In the genomic region with DNA sequence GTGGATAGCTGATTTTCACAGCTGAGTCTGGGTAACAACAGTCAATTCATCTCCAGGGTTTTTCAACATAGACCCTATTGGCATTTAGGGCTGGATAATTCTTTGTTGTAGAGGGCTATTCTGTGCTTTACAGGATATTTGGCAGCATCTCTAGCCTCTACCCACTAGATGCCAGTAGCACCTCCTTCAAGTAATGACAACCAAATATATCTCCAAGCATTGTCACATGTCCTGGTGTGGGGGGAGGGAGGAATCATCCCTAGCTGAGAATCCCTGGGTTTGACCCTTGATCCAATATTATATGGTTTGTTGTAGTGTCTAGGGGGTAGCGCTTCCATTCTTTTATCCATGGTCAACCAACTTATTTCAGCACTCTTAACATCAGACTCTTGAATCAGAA, we compare ENCODE assay signal across 22 cellular contexts.
DNase-seq lines count a peak whose midpoint lies in the region; ATAC-seq and TF ChIP-seq lines count a peak whose summit lies in the region.
"Had no signal": no experiment of that assay in that cellular context is flagged by ENCODE, and none has a peak within 500 bp of the region (broad histone marks: within the 10 kb centered on the region; RNA-seq: fewer than 3 reads in every experiment).

No MANE protein-coding gene starts in this region.

- H3K9me3 ChIP-seq in A673 (ENCODE audit: low read depth, low read length, poor library complexity, severe bottlenecking) (no peaks in the 10 kb centered on the region), H9 (ENCODE audit: control insufficient read depth, low read depth, low read length) (no peaks in the 10 kb centered on the region), RWPE2 (ENCODE audit: severe bottlenecking) (no peaks in the 10 kb centered on the region), hepatocyte (ENCODE audit: low read depth) (no peaks in the 10 kb centered on the region)
- H3K9me3 ChIP-seq: ovary, right atrium auricular region, upper lobe of right lung had no signal

- H2AK5ac ChIP-seq in H9 (ENCODE audit: insufficient read length, low read length) = no peak overlapping the region

- no peak overlapping the region for H2BK12ac ChIP-seq in H9 (ENCODE audit: insufficient read length, low read depth, low read length)

- ATAC-seq in RWPE2 (ENCODE audit: low read depth) = peak; percentile 41; the same call in 1 of the 3 replicates
- ATAC-seq: activated CD4-positive, CD25-positive, alpha-beta regulatory T cell treated with anti-CD3 and anti-CD28 coated beads, Interleukin-2, amount 50 U/mL, for 24 hours; K562; left cardiac atrium; upper lobe of right lung had no signal

- H3K9me3 Mint-ChIP-seq in H9 = no peaks in the 10 kb centered on the region
- H3K9me3 Mint-ChIP-seq: activated CD4-positive, alpha-beta memory T cell treated with anti-CD3 and anti-CD28 coated beads, Interleukin-2, amount 10 ng/mL, durations not matched to agents 7 days and 5 days had no signal

- H3K4me1 Mint-ChIP-seq in H9 = peaks cover 49 to 59% of the 10 kb centered on the region in 2 experiments
- H3K4me1 Mint-ChIP-seq: activated CD4-positive, alpha-beta memory T cell treated with anti-CD3 and anti-CD28 coated beads, Interleukin-2, amount 10 ng/mL, durations not matched to agents 7 days and 5 days; CD4-positive, CD25-positive, alpha-beta regulatory T cell; naive B cell had no signal

- no peak overlapping the region for H3K14ac ChIP-seq in H9 (ENCODE audit: insufficient read depth, low read length)

- H3K56ac ChIP-seq in H9 (ENCODE audit: insufficient read length, low read depth, low read length) = no peak overlapping the region

- H3K27ac ChIP-seq in A673 (ENCODE audit: low read depth, low read length, poor library complexity, severe bottlenecking) (no peak overlapping the region), H9 (ENCODE audit: insufficient read length, low read depth, low read length) (no peak overlapping the region), RWPE2 (ENCODE audit: poor library complexity, severe bottlenecking) (no peak overlapping the region), hepatocyte (peak overlapping the region; percentile 11)
- H3K27ac ChIP-seq: ovary, right atrium auricular region, upper lobe of right lung had no signal

- H3K4me3 Mint-ChIP-seq in H9 = no peak overlapping the region
- H3K4me3 Mint-ChIP-seq: activated CD4-positive, alpha-beta memory T cell treated with anti-CD3 and anti-CD28 coated beads, Interleukin-2, amount 10 ng/mL, durations not matched to agents 7 days and 5 days; CD4-positive, CD25-positive, alpha-beta regulatory T cell; naive B cell had no signal

- H3K4ac ChIP-seq in H9 (ENCODE audit: low read depth, low read length) = no peak overlapping the region

- H3K79me2 ChIP-seq in H9 (ENCODE audit: insufficient read depth, low read length) (no peaks in the 10 kb centered on the region), hepatocyte (no peaks in the 10 kb centered on the region)

- H2BK120ac ChIP-seq in H9 (ENCODE audit: low read depth, low read length, poor library complexity, severe bottlenecking) = no peak overlapping the region

- H2BK5ac ChIP-seq in H9 (ENCODE audit: insufficient read length, low read length) = no peak overlapping the region

- no peak overlapping the region for H3K23ac ChIP-seq in H9 (ENCODE audit: insufficient read length, low read depth, low read length)

- CTCF ChIA-PET in A673 (lab: Charles Lee) = no interaction called here

- H3K27me3 ChIP-seq in A673 (replicated peaks; ENCODE audit: insufficient read depth, low read depth, low read length, poor library complexity) (no peaks in the 10 kb centered on the region), H9 (ENCODE audit: insufficient read depth, low read length) (no peaks in the 10 kb centered on the region), RWPE2 (ENCODE audit: insufficient read depth, poor library complexity, severe bottlenecking) (no peaks in the 10 kb centered on the region), hepatocyte (no peaks in the 10 kb centered on the region)
- H3K27me3 ChIP-seq: ovary, right atrium auricular region, upper lobe of right lung had no signal

- H3K27ac Mint-ChIP-seq in H9 = peak overlapping the region; percentile 2 to 60 (median 51); a peak in 4 of 7 replicates
- H3K27ac Mint-ChIP-seq: activated CD4-positive, alpha-beta memory T cell treated with anti-CD3 and anti-CD28 coated beads, Interleukin-2, amount 10 ng/mL, durations not matched to agents 7 days and 5 days; CD4-positive, CD25-positive, alpha-beta regulatory T cell; naive B cell had no signal

- H3K4me3 ChIP-seq in A673 (ENCODE audit: low read depth, low read length, poor library complexity, severe bottlenecking) (no peak overlapping the region), RWPE2 (ENCODE audit: severe bottlenecking) (no peak overlapping the region), hepatocyte (no peak overlapping the region)
- H3K4me3 ChIP-seq: K562, ovary, right atrium auricular region, upper lobe of right lung had no signal

- H3K27me3 Mint-ChIP-seq in H9 (ENCODE audit: low read depth) = no peaks in the 10 kb centered on the region; the same call in 1 of the 2 replicates
- H3K27me3 Mint-ChIP-seq: activated CD4-positive, alpha-beta memory T cell treated with anti-CD3 and anti-CD28 coated beads, Interleukin-2, amount 10 ng/mL, durations not matched to agents 7 days and 5 days; CD4-positive, CD25-positive, alpha-beta regulatory T cell; naive B cell had no signal

- H3K18ac ChIP-seq in H9 (ENCODE audit: insufficient read length, low read depth, low read length) = no peak overlapping the region

- no peak overlapping the region for H4K5ac ChIP-seq in H9 (ENCODE audit: insufficient read length, low read depth, low read length)

- POLR2A ChIA-PET in A673 (lab: Charles Lee; ENCODE audit: low non-redundant PET) = no interaction called here

- no TSS peak for BruUV-seq in A673 (replicated peaks; lab: Mats Ljungman, UMichigan)

- H2BK15ac ChIP-seq in H9 (ENCODE audit: low read depth, low read length) = no peak overlapping the region

- peaks cover 20% of the 10 kb centered on the region for H3K4me1 ChIP-seq in A673 (ENCODE audit: insufficient read depth, low read length, poor library complexity, severe bottlenecking)
- peaks cover 16% of the 10 kb centered on the region for H3K4me1 ChIP-seq in H9 (ENCODE audit: insufficient read depth, low read length)
- no peaks in the 10 kb centered on the region for H3K4me1 ChIP-seq in RWPE2 (ENCODE audit: insufficient read depth, poor library complexity, severe bottlenecking)
- H3K4me1 ChIP-seq in hepatocyte (ENCODE audit: insufficient read depth) = peaks cover 19% of the 10 kb centered on the region
- H3K4me1 ChIP-seq: right atrium auricular region, upper lobe of right lung had no signal

- H4K20me1 ChIP-seq in H9 (ENCODE audit: control insufficient read depth, insufficient read depth, insufficient read length) = no peaks in the 10 kb centered on the region
- no peaks in the 10 kb centered on the region for H4K20me1 ChIP-seq in hepatocyte (ENCODE audit: insufficient read depth, poor library complexity, severe bottlenecking)

- no CpG with 5 or more reads among the region's 1 CpG for WGBS in H9 (ENCODE audit: extremely low coverage, insufficient read length, low lambda C conversion rate)
- WGBS in hepatocyte (ENCODE audit: low lambda C conversion rate, missing lambda C conversion rate) = 100% methylated on average over 1 of the region's 1 CpG

- H3K36me3 ChIP-seq in A673 (ENCODE audit: insufficient read depth, low read length, poor library complexity, severe bottlenecking) = no peaks in the 10 kb centered on the region
- H3K36me3 ChIP-seq in RWPE2 (ENCODE audit: low read depth) = no peaks in the 10 kb centered on the region
- no peaks in the 10 kb centered on the region for H3K36me3 ChIP-seq in hepatocyte (replicated peaks; ENCODE audit: insufficient read depth, low read depth)
- H3K36me3 ChIP-seq: ovary, right atrium auricular region, upper lobe of right lung had no signal

- DNase-seq in A673 (ENCODE audit: low spot score) (no peak), H9 (no peak), RWPE2 (ENCODE audit: low spot score) (no peak), hepatocyte (ENCODE audit: low spot score) (no peak), SK-N-DZ (ENCODE audit: low spot score) (no peak), GM20000 (ENCODE audit: low spot score) (no peak), NOMO-1 (lab: John Stamatoyannopoulos, UW; ENCODE audit: unreplicated experiment in 2 of 2) (no peak), NCI-H2029 (lab: John Stamatoyannopoulos, UW) (no peak)
- DNase-seq: activated CD4-positive, alpha-beta memory T cell treated with anti-CD3 and anti-CD28 coated beads, Interleukin-2, amount 10 ng/mL, durations not matched to agents 7 days and 5 days; activated gamma-delta T cell treated with Interleukin-2 at 50 U/mL for 16 hours; CD4-positive, CD25-positive, alpha-beta regulatory T cell; cortex of kidney; left cardiac atrium; mesenchymal stem cell; naive B cell; NCI-H1694 treated with DMSO at 0.1 percent for 48 hours; NCI-H446 treated with DMSO at 0.1 percent for 48 hours; ovary; upper lobe of right lung had no signal

- H2AFZ ChIP-seq in H9 (ENCODE audit: low read length) (no peak overlapping the region), hepatocyte (no peak overlapping the region)

- no peaks in the 10 kb centered on the region for H3K79me1 ChIP-seq in H9 (ENCODE audit: insufficient read depth, low read depth, low read length, poor library complexity, severe bottlenecking)

- peaks cover 0 to 4% (median 0%) of the 10 kb centered on the region in 3 experiments; a peak in 2 of 7 replicates for H3K36me3 Mint-ChIP-seq in H9 (ENCODE audit: insufficient read depth in 1 of 3, low read depth in 3 of 3)
- H3K36me3 Mint-ChIP-seq: CD4-positive, CD25-positive, alpha-beta regulatory T cell; naive B cell had no signal

- no peak overlapping the region for H3K9ac ChIP-seq in H9 (ENCODE audit: extremely low read depth, insufficient read length, low read length)

- no peak overlapping the region for H4K91ac ChIP-seq in H9 (ENCODE audit: insufficient read length, low read depth, low read length)

- TF ChIP-seq CTCF in A673 (conservative IDR thresholded peaks at IDR 0.05; ENCODE audit: low read depth, low read length) (peak; percentile 32; the same call in 1 of the 2 replicates), H9 (conservative IDR thresholded peaks at IDR 0.05) (peak; percentile 45; the same call in 2 of the 3 replicates), RWPE2 (IDR thresholded peaks at IDR 0.05; ENCODE audit: poor library complexity, severe bottlenecking) (peak; percentile 22), hepatocyte (IDR thresholded peaks at IDR 0.05; ENCODE audit: poor library complexity) (no peak), GM20000 (IDR thresholded peaks at IDR 0.05; ENCODE audit: extremely low read depth, missing control alignments) (no peak)

- intact Hi-C loops in A673 (cut with micrococcal nuclease; ENCODE audit: unreplicated experiment) = no loop called here

- no peak overlapping the region for H3K4me2 ChIP-seq in H9 (ENCODE audit: insufficient read depth, insufficient read length, low read length)
- H3K4me2 ChIP-seq in hepatocyte = no peak overlapping the region

- no peaks in the 10 kb centered on the region for H3K9me2 ChIP-seq in hepatocyte (replicated peaks; ENCODE audit: insufficient read depth)

- no peak overlapping the region for H2BK20ac ChIP-seq in H9 (ENCODE audit: low read depth, low read length, poor library complexity, severe bottlenecking)

- no peak overlapping the region for H4K8ac ChIP-seq in H9 (replicated peaks; ENCODE audit: insufficient read length, low read depth, low read length)

- no peak overlapping the region for H3T11ph ChIP-seq in H9 (ENCODE audit: low read length)

- H3K23me2 ChIP-seq in H9 (ENCODE audit: insufficient read length, low read depth, low read length, poor library complexity, severe bottlenecking) = no peaks in the 10 kb centered on the region

Comparison
In these comparisons a context has a peak if more than half of its experiments do, and no peak if none do; other contexts are left out.
1. CTCF ChIP-seq: peak in A673 (single experiment), H9 (single experiment) and RWPE2 (single experiment); none in hepatocyte (single experiment) and GM20000 (single experiment).